In the genomic region with DNA sequence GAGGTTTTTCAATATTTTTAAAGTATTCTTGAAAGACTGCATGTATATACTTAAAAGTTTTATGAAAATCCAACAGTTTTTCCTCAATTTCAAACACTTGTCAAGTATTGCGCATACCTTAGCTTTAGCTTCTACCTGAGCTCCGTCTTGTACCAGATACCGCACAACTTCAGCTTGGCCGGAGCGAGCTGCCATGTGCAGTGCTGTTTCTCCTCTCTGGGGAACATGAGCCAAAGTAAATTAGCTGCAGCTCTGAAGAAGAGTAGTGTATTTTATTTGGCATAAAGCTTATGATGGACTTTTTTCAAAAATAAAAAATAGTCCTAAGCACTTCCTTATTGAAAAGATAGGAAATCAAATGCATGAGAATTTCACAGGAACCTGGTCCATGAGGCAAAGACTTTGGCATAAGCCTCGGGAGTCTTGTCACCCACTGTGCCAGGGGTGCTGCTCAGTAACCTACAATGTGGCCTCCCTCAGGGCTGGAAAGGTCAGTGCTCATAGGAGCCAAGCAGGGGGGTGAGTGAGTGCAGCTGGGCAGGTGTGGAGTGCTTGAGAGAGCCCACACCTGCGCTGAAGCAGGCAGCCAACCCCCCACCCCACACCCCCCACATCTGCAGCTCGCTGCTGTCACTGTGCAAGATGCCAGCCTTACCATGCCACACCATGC, we compare ENCODE assay signal across 17 cellular contexts.
DNase-seq lines count a peak whose midpoint lies in the region; ATAC-seq and TF ChIP-seq lines count a peak whose summit lies in the region.
"Had no signal": no experiment of that assay in that cellular context is flagged by ENCODE, and none has a peak within 500 bp of the region (broad histone marks: within the 10 kb centered on the region; RNA-seq: fewer than 3 reads in every experiment).

No MANE protein-coding gene starts in this region.

- no peak overlapping the region for H3K27ac ChIP-seq in heart left ventricle
- no peak overlapping the region for H3K27ac ChIP-seq in left ventricle myocardium inferior (replicated peaks)
- H3K27ac ChIP-seq in SU-DHL-6 (ENCODE audit: low read depth, low read length), result no peak overlapping the region

- peaks cover 5% of the 10 kb centered on the region; the same call in 1 of the 2 replicates for H3K36me3 Mint-ChIP-seq in WTC11
- H3K36me3 Mint-ChIP-seq: CD14-positive monocyte had no signal

- H3K9me3 Mint-ChIP-seq in WTC11, result no peaks in the 10 kb centered on the region
- H3K9me3 Mint-ChIP-seq: CD14-positive monocyte had no signal

- H3K4me1 Mint-ChIP-seq in WTC11, result no peaks in the 10 kb centered on the region
- H3K4me1 Mint-ChIP-seq: CD14-positive monocyte had no signal

- no peaks in the 10 kb centered on the region for H3K27me3 ChIP-seq in heart left ventricle
- no peaks in the 10 kb centered on the region for H3K27me3 ChIP-seq in left ventricle myocardium inferior (ENCODE audit: low read depth)
- H3K27me3 ChIP-seq in SU-DHL-6 (ENCODE audit: low read length), result no peaks in the 10 kb centered on the region

- no peak overlapping the region for H3K9ac ChIP-seq in SU-DHL-6 (ENCODE audit: low read length)

- intact Hi-C loops in heart left ventricle (cut with DNase I), result loop anchor here in 7 of 10 donors (5.0 to 10.0 kb wide), 4 partner anchors 95 to 575 kb away; no protein-coding TSS in a partner anchor
- intact Hi-C loops in left ventricle myocardium inferior (cut with micrococcal nuclease), result loop anchor here (10.0 kb wide), 1 partner anchor 95 kb away; no protein-coding TSS in a partner anchor

- H3F3A ChIP-seq in SU-DHL-6 (ENCODE audit: insufficient read depth), result no peaks in the 10 kb centered on the region

- no peaks in the 10 kb centered on the region for H3K9me2 ChIP-seq in SU-DHL-6 (replicated peaks; ENCODE audit: insufficient read depth, low read length)

- H3K36me3 ChIP-seq in heart left ventricle, result peaks cover 0 to 84% (median 26%) of the 10 kb centered on the region in 9 donors
- H3K36me3 ChIP-seq in left ventricle myocardium inferior, result peaks cover 55% of the 10 kb centered on the region
- H3K36me3 ChIP-seq in SU-DHL-6 (ENCODE audit: low read length), result peaks cover 14% of the 10 kb centered on the region; the same call in 1 of the 2 replicates

- ATAC-seq in heart left ventricle (peak in 3 of 4 donors; percentile 31 to 71 (median 59)), left lobe of liver (peak; percentile 66), HG03108 (IDR thresholded peaks at IDR 0.05; ENCODE audit: unreplicated experiment) (no peak), WTC11 (no peak)
- ATAC-seq: Panc1, SK-N-SH treated with all-trans-retinoic acid at 6 μM for 48 hours had no signal

- H3K4me3 Mint-ChIP-seq in WTC11, result no peak overlapping the region
- H3K4me3 Mint-ChIP-seq: CD14-positive monocyte had no signal

- no peaks in the 10 kb centered on the region for H3K9me3 ChIP-seq in heart left ventricle
- no peaks in the 10 kb centered on the region for H3K9me3 ChIP-seq in left ventricle myocardium inferior (replicated peaks)
- no peaks in the 10 kb centered on the region for H3K9me3 ChIP-seq in SU-DHL-6 (ENCODE audit: insufficient read depth, low read length)

- no peaks in the 10 kb centered on the region for H3K27me3 Mint-ChIP-seq in WTC11 (ENCODE audit: low read depth)

- no peak overlapping the region for H3K27ac Mint-ChIP-seq in WTC11
- H3K27ac Mint-ChIP-seq: CD14-positive monocyte had no signal

- H4K20me1 ChIP-seq in SU-DHL-6 (ENCODE audit: low read depth, low read length), result no peaks in the 10 kb centered on the region

- CTCF ChIA-PET in WTC11 (lab: Charles Lee), result interaction anchor here (1.0 to 1.6 kb wide), 3 partner anchors 9 to 85 kb away, joined by 3 to 4 read pairs (median 3); no protein-coding TSS in a partner anchor

- H3K4me1 ChIP-seq in heart left ventricle (peaks cover 0 to 15% (median 5%) of the 10 kb centered on the region in 12 donors), left ventricle myocardium inferior (peaks cover 25% of the 10 kb centered on the region)

- DNase-seq in heart left ventricle (no peak), left ventricle myocardium inferior (no peak), left lobe of liver (ENCODE audit: low spot score) (no peak), hippocampal formation (lab: John Stamatoyannopoulos, UW) (no peak), WTC11 (ENCODE audit: low spot score) (no peak)
- DNase-seq: COR-L47, EL, KBM-7, NCI-H1694 treated with DMSO at 0.1 percent for 48 hours, NCI-H2171, NCI-H446 treated with DMSO at 0.1 percent for 48 hours, SHP77 treated with DMSO at 0.1 percent for 48 hours had no signal

- POLR2A ChIA-PET in WTC11 (lab: Charles Lee), result interaction anchor here (0.6 kb wide), 1 partner anchor 199 kb away, joined by 4 read pairs; no protein-coding TSS in a partner anchor

- no peak for TF ChIP-seq POLR2A in heart left ventricle (IDR thresholded peaks at IDR 0.05)

- no peak for TF ChIP-seq CTCF in heart left ventricle (IDR thresholded peaks at IDR 0.05)
- no peak for TF ChIP-seq CTCF in left ventricle myocardium inferior (IDR thresholded peaks at IDR 0.05; ENCODE audit: borderline replicate concordance)
- TF ChIP-seq CTCF in SU-DHL-6 (IDR thresholded peaks at IDR 0.05; ENCODE audit: insufficient read depth, low read length, poor library complexity, severe bottlenecking), result no peak
- TF ChIP-seq CTCF in WTC11 (IDR thresholded peaks at IDR 0.05), result no peak

- H3K4me3 ChIP-seq in heart left ventricle (no peak overlapping the region), left ventricle myocardium inferior (no peak overlapping the region), SU-DHL-6 (ENCODE audit: insufficient read depth, low read length, poor library complexity, severe bottlenecking) (no peak overlapping the region)

- H2AFZ ChIP-seq in SU-DHL-6 (ENCODE audit: low read depth, low read length, severe bottlenecking), result no peak overlapping the region

- 65 to 84% (median 67%) methylated on average over 8 of the region's 8 CpGs for WGBS in heart left ventricle, 4 donors

- H3K79me2 ChIP-seq in SU-DHL-6 (ENCODE audit: insufficient read depth, low read length), result no peaks in the 10 kb centered on the region

- peak overlapping the region; percentile 0 for H3K4me2 ChIP-seq in SU-DHL-6 (ENCODE audit: low read depth, low read length, poor library complexity, severe bottlenecking)

TF ChIP-seq in WTC11, 78 proteins besides CTCF, POLR2A, EP300 and RAD21 (continues in another document):
- TF ChIP-seq, protein P1, sequence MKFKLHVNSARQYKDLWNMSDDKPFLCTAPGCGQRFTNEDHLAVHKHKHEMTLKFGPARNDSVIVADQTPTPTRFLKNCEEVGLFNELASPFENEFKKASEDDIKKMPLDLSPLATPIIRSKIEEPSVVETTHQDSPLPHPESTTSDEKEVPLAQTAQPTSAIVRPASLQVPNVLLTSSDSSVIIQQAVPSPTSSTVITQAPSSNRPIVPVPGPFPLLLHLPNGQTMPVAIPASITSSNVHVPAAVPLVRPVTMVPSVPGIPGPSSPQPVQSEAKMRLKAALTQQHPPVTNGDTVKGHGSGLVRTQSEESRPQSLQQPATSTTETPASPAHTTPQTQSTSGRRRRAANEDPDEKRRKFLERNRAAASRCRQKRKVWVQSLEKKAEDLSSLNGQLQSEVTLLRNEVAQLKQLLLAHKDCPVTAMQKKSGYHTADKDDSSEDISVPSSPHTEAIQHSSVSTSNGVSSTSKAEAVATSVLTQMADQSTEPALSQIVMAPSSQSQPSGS (CRISPR knock-in tag; IDR thresholded peaks at IDR 0.05; ENCODE audit: borderline replicate concordance, low read depth), result no peak
- TF ChIP-seq, protein P2, sequence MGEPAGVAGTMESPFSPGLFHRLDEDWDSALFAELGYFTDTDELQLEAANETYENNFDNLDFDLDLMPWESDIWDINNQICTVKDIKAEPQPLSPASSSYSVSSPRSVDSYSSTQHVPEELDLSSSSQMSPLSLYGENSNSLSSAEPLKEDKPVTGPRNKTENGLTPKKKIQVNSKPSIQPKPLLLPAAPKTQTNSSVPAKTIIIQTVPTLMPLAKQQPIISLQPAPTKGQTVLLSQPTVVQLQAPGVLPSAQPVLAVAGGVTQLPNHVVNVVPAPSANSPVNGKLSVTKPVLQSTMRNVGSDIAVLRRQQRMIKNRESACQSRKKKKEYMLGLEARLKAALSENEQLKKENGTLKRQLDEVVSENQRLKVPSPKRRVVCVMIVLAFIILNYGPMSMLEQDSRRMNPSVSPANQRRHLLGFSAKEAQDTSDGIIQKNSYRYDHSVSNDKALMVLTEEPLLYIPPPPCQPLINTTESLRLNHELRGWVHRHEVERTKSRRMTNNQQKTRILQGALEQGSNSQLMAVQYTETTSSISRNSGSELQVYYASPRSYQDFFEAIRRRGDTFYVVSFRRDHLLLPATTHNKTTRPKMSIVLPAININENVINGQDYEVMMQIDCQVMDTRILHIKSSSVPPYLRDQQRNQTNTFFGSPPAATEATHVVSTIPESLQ (CRISPR knock-in tag; IDR thresholded peaks at IDR 0.05), result no peak
- TF ChIP-seq SMAD4 (CRISPR knock-in tag; IDR thresholded peaks at IDR 0.05) (no peak), E2F1 (CRISPR knock-in tag; IDR thresholded peaks at IDR 0.05) (no peak), NR1H2 (CRISPR knock-in tag; IDR thresholded peaks at IDR 0.05) (no peak), EMX1 (CRISPR knock-in tag; IDR thresholded peaks at IDR 0.05) (no peak), CREM (CRISPR knock-in tag; IDR thresholded peaks at IDR 0.05) (no peak), GABPB1 (CRISPR knock-in tag; IDR thresholded peaks at IDR 0.05) (no peak)
- TF ChIP-seq, protein P3, sequence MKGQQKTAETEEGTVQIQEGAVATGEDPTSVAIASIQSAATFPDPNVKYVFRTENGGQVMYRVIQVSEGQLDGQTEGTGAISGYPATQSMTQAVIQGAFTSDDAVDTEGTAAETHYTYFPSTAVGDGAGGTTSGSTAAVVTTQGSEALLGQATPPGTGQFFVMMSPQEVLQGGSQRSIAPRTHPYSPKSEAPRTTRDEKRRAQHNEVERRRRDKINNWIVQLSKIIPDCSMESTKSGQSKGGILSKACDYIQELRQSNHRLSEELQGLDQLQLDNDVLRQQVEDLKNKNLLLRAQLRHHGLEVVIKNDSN (CRISPR knock-in tag; IDR thresholded peaks at IDR 0.05), result no peak

Comparison
In these comparisons a context has a peak if more than half of its experiments do, and no peak if none do; other contexts are left out.
1. ATAC-seq: peak in heart left ventricle (3 of 4) and left lobe of liver (single experiment); none in HG03108 (single experiment) and WTC11 (single experiment).